In the genomic region with DNA sequence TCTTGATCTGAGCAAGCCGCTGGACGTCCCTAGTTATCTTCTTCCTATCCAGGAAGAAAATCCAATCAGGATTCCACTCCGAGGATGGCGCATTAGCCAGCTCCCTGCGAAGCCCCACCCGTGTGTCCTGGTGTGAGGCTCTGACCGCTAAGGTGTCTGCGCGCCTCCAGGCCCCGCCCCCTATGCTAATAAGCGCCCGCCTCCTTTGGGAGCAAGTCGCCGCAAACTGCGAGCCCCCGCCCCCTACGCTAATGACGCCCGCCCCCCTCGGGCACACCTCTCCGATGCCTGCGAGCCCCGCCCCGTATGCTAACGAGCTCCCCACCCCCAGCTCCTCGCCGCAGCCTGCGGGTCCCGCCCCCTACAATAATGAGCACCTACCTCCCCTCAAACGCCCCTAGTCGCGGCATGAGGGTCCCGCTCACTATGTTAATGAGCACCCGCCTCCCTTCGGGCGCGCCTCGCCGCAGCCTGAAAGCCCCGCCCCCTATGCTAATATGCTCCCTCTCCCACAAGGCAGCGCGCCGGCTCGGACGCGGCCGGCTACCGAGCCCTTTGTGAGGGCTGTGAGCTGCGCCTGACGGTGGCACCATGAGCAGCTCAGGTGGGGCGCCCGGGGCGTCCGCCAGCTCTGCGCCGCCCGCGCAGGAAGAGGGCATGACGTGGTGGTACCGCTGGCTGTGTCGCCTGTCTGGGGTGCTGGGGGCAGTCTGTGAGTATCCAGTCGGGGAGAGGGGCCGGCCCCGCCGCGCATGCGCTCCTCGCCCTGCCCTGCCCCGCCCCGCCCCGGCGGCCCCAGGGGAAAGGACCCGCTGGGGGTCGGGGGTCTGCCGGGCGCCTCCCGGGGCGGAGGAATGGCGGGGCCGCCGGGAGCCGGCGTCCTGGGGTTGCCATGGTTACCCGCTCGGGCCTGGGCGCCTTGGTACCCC, we compare ENCODE assay signal across 8 cellular contexts. TPM values are rescaled to one million over a fixed set of nuclear protein-coding genes. Genes with fewer than 3 reads are reported as not detected.
DNase-seq lines count a peak whose midpoint lies in the region; ATAC-seq and TF ChIP-seq lines count a peak whose summit lies in the region.

A gene (plus strand): TSS at position 503 of the 929 bp plus-strand sequence. CDS start 89 bp downstream, at position 592.

- H3K36me3 ChIP-seq in KOPT-K1 (ENCODE audit: insufficient read depth, low read length) (no peaks in the 10 kb centered on the region), Panc1 (ENCODE audit: control insufficient read depth, insufficient read depth, low read length) (no peaks in the 10 kb centered on the region)

- H3K4me3 ChIP-seq in Panc1 (ENCODE audit: low read depth in 2 of 2, low read length in 2 of 2), result peak within 1 kb of the TSS; percentile 64

- H3K27ac ChIP-seq in KOPT-K1 (ENCODE audit: low read depth, low read length, poor library complexity, severe bottlenecking) (peak within 1 kb of the TSS; percentile 68), Panc1 (ENCODE audit: low read length) (peak within 1 kb of the TSS; percentile 85)

- no peak for TF ChIP-seq CTCF in Panc1 (IDR thresholded peaks at IDR 0.05)

- no peaks in the 10 kb centered on the region for H3K4me1 Mint-ChIP-seq in activated T-helper 1 cell treated with anti-CD3 and anti-CD28 coated beads, Interleukin-12 subunit alpha, Interleukin-12 subunit beta, Interleukin-2, Interleukin-4 antibody, amounts not matched to agents 30 ng/mL and 10 ng/mL and 1 ng/mL, durations not matched to agents 14 hours and 24 hours and 36 hours (ENCODE audit: low read depth)
- H3K4me1 Mint-ChIP-seq in naive B cell, result peaks cover 24 to 40% (median 36%) of the 10 kb centered on the region in 3 donors

- intact Hi-C loops in Panc1 (cut with micrococcal nuclease; ENCODE audit: unreplicated experiment), result no loop called here
- intact Hi-C loops in activated T-helper 1 cell treated with anti-CD3 and anti-CD28 coated beads, Interleukin-12 subunit alpha, Interleukin-12 subunit beta, Interleukin-2, Interleukin-4 antibody, amounts not matched to agents 30 ng/mL and 10 ng/mL and 1 ng/mL, durations not matched to agents 14 hours and 24 hours and 36 hours (cut with micrococcal nuclease), result loop anchor here (1.0 to 2.0 kb wide), 8 partner anchors 20 to 609 kb away; a partner anchor contains a TSS

- H3K4me1 ChIP-seq in Panc1 (ENCODE audit: control insufficient read depth, insufficient read depth, low read length), result peaks cover 19% of the 10 kb centered on the region

- BruUV-seq in Panc1 (replicated peaks; lab: Mats Ljungman, UMichigan), result no TSS peak

- H3K9me3 Mint-ChIP-seq in activated T-helper 1 cell treated with anti-CD3 and anti-CD28 coated beads, Interleukin-12 subunit alpha, Interleukin-12 subunit beta, Interleukin-2, Interleukin-4 antibody, amounts not matched to agents 30 ng/mL and 10 ng/mL and 1 ng/mL, durations not matched to agents 14 hours and 24 hours and 36 hours, result no peaks in the 10 kb centered on the region
- H3K9me3 Mint-ChIP-seq in naive B cell, result no peaks in the 10 kb centered on the region

- no peaks in the 10 kb centered on the region for H3K9me3 ChIP-seq in KOPT-K1 (ENCODE audit: insufficient read depth, low read length, poor library complexity, severe bottlenecking)
- H3K9me3 ChIP-seq in Panc1 (ENCODE audit: control insufficient read depth, insufficient read depth, low read depth, low read length), result no peaks in the 10 kb centered on the region

- peaks cover 11% of the 10 kb centered on the region for H3K27me3 Mint-ChIP-seq in activated T-helper 1 cell treated with anti-CD3 and anti-CD28 coated beads, Interleukin-12 subunit alpha, Interleukin-12 subunit beta, Interleukin-2, Interleukin-4 antibody, amounts not matched to agents 30 ng/mL and 10 ng/mL and 1 ng/mL, durations not matched to agents 14 hours and 24 hours and 36 hours (ENCODE audit: insufficient read depth)
- H3K27me3 Mint-ChIP-seq in naive B cell, result no peaks in the 10 kb centered on the region

- DNase-seq in DMS53 (lab: John Stamatoyannopoulos, UW) (peak; percentile 99), Panc1 (ENCODE audit: low read depth, low spot score) (peak; percentile 59), fibroblast of gingiva (ENCODE audit: low read depth) (peak; percentile 81), naive B cell (peak; percentile 93)
- DNase-seq in activated T-helper 1 cell treated with anti-CD3 and anti-CD28 coated beads, Interleukin-12 subunit alpha, Interleukin-12 subunit beta, Interleukin-2, Interleukin-4 antibody, amounts not matched to agents 30 ng/mL and 10 ng/mL and 1 ng/mL, durations not matched to agents 14 hours and 24 hours and 36 hours (ENCODE audit: low spot score), result peak; percentile 80
- peak; percentile 76 to 89 for DNase-seq in stimulated activated CD8-positive, alpha-beta memory T cell treated with anti-CD3 and anti-CD28 coated beads, Interleukin-7, amount 100 ng/mL, for 48 hours (ENCODE audit: extremely low read depth in 1 of 2, low read depth in 1 of 2)

- H3K27me3 ChIP-seq in Panc1 (ENCODE audit: control insufficient read depth, insufficient read depth, low read length), result no peaks in the 10 kb centered on the region

- CTCF ChIA-PET in Panc1 (lab: Charles Lee), result interaction anchor here (0.5 to 1.2 kb wide), 10 partner anchors 12 to 1507 kb away, joined by 3 to 8 read pairs (median 6); a partner anchor contains a TSS

- in situ Hi-C loops in Panc1 (cut with HindIII; ENCODE audit: low pct_unique_long_range_greater_than_20kb, low sequenced_read_pairs), result no loop called here

- H3K4me3 Mint-ChIP-seq in activated T-helper 1 cell treated with anti-CD3 and anti-CD28 coated beads, Interleukin-12 subunit alpha, Interleukin-12 subunit beta, Interleukin-2, Interleukin-4 antibody, amounts not matched to agents 30 ng/mL and 10 ng/mL and 1 ng/mL, durations not matched to agents 14 hours and 24 hours and 36 hours, result peak within 1 kb of the TSS; percentile 86
- peak within 1 kb of the TSS; percentile 90 to 100 (median 94) for H3K4me3 Mint-ChIP-seq in naive B cell

- ATAC-seq in GM21737 (IDR thresholded peaks at IDR 0.05; ENCODE audit: unreplicated experiment) (peak; percentile 63), Panc1 (peak; percentile 91), naive B cell (ENCODE audit: low read depth in 2 of 2) (peak; percentile 74)

- peak within 1 kb of the TSS; percentile 77 for H3K27ac Mint-ChIP-seq in activated T-helper 1 cell treated with anti-CD3 and anti-CD28 coated beads, Interleukin-12 subunit alpha, Interleukin-12 subunit beta, Interleukin-2, Interleukin-4 antibody, amounts not matched to agents 30 ng/mL and 10 ng/mL and 1 ng/mL, durations not matched to agents 14 hours and 24 hours and 36 hours
- peak within 1 kb of the TSS; percentile 98 to 100 (median 98) for H3K27ac Mint-ChIP-seq in naive B cell

- H3K36me3 Mint-ChIP-seq in activated T-helper 1 cell treated with anti-CD3 and anti-CD28 coated beads, Interleukin-12 subunit alpha, Interleukin-12 subunit beta, Interleukin-2, Interleukin-4 antibody, amounts not matched to agents 30 ng/mL and 10 ng/mL and 1 ng/mL, durations not matched to agents 14 hours and 24 hours and 36 hours (ENCODE audit: low read depth), result no peaks in the 10 kb centered on the region
- H3K36me3 Mint-ChIP-seq in naive B cell, result no peaks in the 10 kb centered on the region

- POLR2A ChIA-PET in Panc1 (lab: Charles Lee), result interaction anchor here (0.9 kb wide), 1 partner anchor 112 kb away, joined by 8 read pairs; a partner anchor contains a TSS

RNA-seq across cellular contexts. Expression of the gene that starts here (rescaled TPM):
- 13.9 TPM for total RNA-seq in Panc1 (2021; ENCODE audit: unreplicated experiment)
- 22.2 TPM for polyA plus RNA-seq in Panc1 (2012; ENCODE audit: insufficient read length)
- total RNA-seq in activated T-helper 1 cell treated with anti-CD3 and anti-CD28 coated beads, Interleukin-12 subunit alpha, Interleukin-12 subunit beta, Interleukin-2, Interleukin-4 antibody, amounts not matched to agents 30 ng/mL and 10 ng/mL and 1 ng/mL, durations not matched to agents 14 hours and 24 hours and 36 hours, result 1.0 and 1.1 TPM in 2 replicates
- 10 to 100 TPM; 14.7 to 23.5 (median 18.7) TPM for polyA plus RNA-seq in naive B cell (ENCODE audit: low read depth in 6 of 6)

Comparison
In these comparisons a context has a peak if more than half of its experiments do, and no peak if none do; other contexts are left out.
1. Peak in every context shown above with its lines: DNase-seq, ATAC-seq, H3K4me3 ChIP-seq and H3K27ac ChIP-seq.